1 cellular context compared by ENCODE assay signal in genomic region chr12:110372056-110372425, GRCh38.
A peak's percentile ranks its signal among the peaks of the same experiment; 100 is the strongest.
TF ChIP-seq lines count a peak whose summit lies in the region.

No MANE protein-coding gene starts in this region.

TF ChIP-seq in K562, 482 proteins besides CTCF, POLR2A, EP300 and RAD21 (continued from another document):
- TF ChIP-seq ZNF512 (tag; IDR thresholded peaks at IDR 0.05) (no peak), ZNF445 (CRISPR knock-in tag; IDR thresholded peaks at IDR 0.05; ENCODE audit: low read depth) (no peak), SUPT5H (IDR thresholded peaks at IDR 0.05) (peak; percentile 39; the same call in 1 of the 2 replicates), XRCC3 (IDR thresholded peaks at IDR 0.05) (no peak), ATF3 (IDR thresholded peaks at IDR 0.05) (no peak), ATF3 (CRISPR knock-in tag; conservative IDR thresholded peaks at IDR 0.05) (no peak), THRAP3 (IDR thresholded peaks at IDR 0.05; ENCODE audit: borderline replicate concordance) (no peak), ZNF398 (CRISPR knock-in tag; IDR thresholded peaks at IDR 0.05) (no peak), SAP30 (IDR thresholded peaks at IDR 0.05; ENCODE audit: borderline replicate concordance, insufficient read depth, low read depth, low read length, poor library complexity, severe bottlenecking) (no peak), MYNN (IDR thresholded peaks at IDR 0.05) (0 out of 2 replicates have a peak, but pooled peaks have one; percentile 16), MYNN (CRISPR knock-in tag; IDR thresholded peaks at IDR 0.05) (no peak), PATZ1 (CRISPR knock-in tag; IDR thresholded peaks at IDR 0.05; ENCODE audit: borderline replicate concordance) (no peak), ZNF668 (CRISPR knock-in tag; IDR thresholded peaks at IDR 0.05) (no peak), MAFG (tag; conservative IDR thresholded peaks at IDR 0.05) (no peak), ARHGAP35 (IDR thresholded peaks at IDR 0.05; ENCODE audit: partially characterized antibody) (no peak), HNRNPLL (IDR thresholded peaks at IDR 0.05; ENCODE audit: low read depth, low read length, poor library complexity, severe bottlenecking) (no peak), SIX5 (IDR thresholded peaks at IDR 0.05; ENCODE audit: borderline replicate concordance in 1 of 2, insufficient read depth in 1 of 2, low read depth in 1 of 2, low read length in 2 of 2) (no peak), ZNF224 (CRISPR knock-in tag; IDR thresholded peaks at IDR 0.05) (no peak), ZNF175 (CRISPR knock-in tag; IDR thresholded peaks at IDR 0.05; ENCODE audit: low read depth) (no peak), BRF2 (IDR thresholded peaks at IDR 0.05; ENCODE audit: borderline replicate concordance, insufficient read depth, insufficient read length) (no peak), POLR2G (IDR thresholded peaks at IDR 0.05; ENCODE audit: low read depth, low read length) (peak; percentile 58), MIER1 (IDR thresholded peaks at IDR 0.05; ENCODE audit: low read depth) (no peak)
TF ChIP-seq in K562: peak in this region for 3.
